Comparison of ENCODE assay signal across 1 cellular context in the genomic region with DNA sequence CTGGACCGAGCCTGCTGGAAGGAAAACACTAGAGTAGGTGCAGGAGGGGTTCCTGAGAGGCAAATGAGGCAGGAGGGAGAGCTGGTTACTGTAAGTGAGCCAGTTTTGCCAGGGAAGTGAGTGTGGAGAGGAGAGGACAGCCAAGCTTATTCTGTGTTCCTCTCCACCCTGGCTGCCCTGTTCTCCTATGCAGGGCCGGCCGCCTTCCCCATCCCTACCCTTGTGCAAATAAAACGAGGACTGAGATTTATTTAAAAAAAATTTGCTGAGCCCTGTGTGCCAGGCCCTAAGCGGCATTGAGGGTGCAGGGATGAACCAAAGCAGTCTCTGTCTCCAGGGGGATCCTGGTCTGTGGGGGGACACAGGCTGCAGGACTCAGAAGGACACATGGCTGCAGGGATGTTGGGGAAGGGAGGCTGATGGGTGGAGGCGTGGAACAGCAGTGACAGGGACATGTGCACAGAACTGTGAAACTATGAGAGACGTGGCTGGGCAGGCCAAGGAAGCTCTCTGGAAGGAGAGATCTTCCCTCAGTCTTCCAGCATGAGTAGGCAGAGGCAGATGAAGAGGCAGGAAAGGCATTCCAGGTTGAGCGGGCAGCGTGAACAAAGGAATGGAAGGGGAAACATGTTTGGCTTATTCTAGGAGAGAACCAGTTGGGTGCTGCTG.
TF ChIP-seq lines count a peak whose summit lies in the region.

No MANE protein-coding gene starts in this region.

TF ChIP-seq in GM23338, 12 proteins besides CTCF, POLR2A, EP300 and RAD21 (continued from another document):
- TF ChIP-seq, protein P1, sequence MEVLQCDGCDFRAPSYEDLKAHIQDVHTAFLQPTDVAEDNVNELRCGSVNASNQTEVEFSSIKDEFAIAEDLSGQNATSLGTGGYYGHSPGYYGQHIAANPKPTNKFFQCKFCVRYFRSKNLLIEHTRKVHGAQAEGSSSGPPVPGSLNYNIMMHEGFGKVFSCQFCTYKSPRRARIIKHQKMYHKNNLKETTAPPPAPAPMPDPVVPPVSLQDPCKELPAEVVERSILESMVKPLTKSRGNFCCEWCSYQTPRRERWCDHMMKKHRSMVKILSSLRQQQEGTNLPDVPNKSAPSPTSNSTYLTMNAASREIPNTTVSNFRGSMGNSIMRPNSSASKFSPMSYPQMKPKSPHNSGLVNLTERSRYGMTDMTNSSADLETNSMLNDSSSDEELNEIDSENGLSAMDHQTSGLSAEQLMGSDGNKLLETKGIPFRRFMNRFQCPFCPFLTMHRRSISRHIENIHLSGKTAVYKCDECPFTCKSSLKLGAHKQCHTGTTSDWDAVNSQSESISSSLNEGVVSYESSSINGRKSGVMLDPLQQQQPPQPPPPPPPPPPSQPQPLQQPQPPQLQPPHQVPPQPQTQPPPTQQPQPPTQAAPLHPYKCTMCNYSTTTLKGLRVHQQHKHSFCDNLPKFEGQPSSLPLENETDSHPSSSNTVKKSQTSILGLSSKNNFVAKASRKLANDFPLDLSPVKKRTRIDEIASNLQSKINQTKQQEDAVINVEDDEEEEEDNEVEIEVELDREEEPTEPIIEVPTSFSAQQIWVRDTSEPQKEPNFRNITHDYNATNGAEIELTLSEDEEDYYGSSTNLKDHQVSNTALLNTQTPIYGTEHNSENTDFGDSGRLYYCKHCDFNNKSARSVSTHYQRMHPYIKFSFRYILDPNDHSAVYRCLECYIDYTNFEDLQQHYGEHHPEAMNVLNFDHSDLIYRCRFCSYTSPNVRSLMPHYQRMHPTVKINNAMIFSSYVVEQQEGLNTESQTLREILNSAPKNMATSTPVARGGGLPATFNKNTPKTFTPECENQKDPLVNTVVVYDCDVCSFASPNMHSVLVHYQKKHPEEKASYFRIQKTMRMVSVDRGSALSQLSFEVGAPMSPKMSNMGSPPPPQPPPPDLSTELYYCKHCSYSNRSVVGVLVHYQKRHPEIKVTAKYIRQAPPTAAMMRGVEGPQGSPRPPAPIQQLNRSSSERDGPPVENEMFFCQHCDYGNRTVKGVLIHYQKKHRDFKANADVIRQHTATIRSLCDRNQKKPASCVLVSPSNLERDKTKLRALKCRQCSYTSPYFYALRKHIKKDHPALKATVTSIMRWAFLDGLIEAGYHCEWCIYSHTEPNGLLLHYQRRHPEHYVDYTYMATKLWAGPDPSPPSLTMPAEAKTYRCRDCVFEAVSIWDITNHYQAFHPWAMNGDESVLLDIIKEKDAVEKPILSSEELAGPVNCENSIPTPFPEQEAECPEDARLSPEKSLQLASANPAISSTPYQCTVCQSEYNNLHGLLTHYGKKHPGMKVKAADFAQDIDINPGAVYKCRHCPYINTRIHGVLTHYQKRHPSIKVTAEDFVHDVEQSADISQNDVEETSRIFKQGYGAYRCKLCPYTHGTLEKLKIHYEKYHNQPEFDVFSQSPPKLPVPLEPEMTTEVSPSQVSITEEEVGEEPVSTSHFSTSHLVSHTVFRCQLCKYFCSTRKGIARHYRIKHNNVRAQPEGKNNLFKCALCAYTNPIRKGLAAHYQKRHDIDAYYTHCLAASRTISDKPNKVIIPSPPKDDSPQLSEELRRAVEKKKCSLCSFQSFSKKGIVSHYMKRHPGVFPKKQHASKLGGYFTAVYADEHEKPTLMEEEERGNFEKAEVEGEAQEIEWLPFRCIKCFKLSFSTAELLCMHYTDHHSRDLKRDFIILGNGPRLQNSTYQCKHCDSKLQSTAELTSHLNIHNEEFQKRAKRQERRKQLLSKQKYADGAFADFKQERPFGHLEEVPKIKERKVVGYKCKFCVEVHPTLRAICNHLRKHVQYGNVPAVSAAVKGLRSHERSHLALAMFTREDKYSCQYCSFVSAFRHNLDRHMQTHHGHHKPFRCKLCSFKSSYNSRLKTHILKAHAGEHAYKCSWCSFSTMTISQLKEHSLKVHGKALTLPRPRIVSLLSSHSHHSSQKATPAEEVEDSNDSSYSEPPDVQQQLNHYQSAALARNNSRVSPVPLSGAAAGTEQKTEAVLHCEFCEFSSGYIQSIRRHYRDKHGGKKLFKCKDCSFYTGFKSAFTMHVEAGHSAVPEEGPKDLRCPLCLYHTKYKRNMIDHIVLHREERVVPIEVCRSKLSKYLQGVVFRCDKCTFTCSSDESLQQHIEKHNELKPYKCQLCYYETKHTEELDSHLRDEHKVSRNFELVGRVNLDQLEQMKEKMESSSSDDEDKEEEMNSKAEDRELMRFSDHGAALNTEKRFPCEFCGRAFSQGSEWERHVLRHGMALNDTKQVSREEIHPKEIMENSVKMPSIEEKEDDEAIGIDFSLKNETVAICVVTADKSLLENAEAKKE (CRISPR knock-in tag; IDR thresholded peaks at IDR 0.05), result no peak
- TF ChIP-seq ZNF331 (CRISPR knock-in tag; IDR thresholded peaks at IDR 0.05; ENCODE audit: low read depth), result no peak
